9 cellular contexts compared by ENCODE assay signal in the genomic region with DNA sequence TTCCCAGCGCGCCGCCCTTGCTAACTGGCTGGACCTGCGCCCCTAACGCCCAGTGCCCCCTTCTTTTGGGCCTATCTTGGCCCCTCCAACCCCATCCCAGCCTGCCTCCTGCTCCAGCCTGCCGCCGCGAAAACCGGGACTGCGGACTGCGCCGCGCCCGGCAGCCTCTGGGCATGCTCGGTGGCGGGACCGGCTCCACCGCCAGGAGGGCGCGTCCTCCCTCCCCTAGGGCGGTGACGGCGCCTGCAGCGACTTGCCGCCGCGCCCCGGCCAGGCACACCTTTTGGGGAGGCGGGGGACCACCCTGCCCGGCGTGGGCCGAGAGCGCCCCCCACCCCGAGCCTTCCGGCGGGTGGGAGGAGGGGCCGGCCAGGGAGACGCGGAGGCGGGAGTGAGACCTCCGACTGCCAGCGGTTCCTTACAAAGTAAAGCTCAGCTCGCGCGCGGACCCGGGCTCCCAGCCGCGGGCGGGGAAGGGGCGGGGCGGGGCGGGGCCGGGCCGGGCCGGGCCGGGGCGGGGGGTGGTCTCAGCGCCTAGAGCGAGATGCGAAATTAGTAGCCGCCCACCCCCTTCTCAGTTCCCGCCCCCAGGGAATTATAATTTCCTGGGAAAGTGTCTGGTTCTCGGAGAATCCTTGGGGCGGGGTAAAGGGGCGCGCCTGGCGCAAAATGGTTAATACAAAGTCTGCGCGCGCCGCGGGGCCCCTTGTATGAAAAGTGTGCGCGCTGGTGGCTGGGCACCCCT.
A peak's percentile ranks its signal among the peaks of the same experiment; 100 is the strongest.
DNase-seq lines count a peak whose midpoint lies in the region; ATAC-seq and TF ChIP-seq lines count a peak whose summit lies in the region.
"Had no signal": no experiment of that assay in that cellular context is flagged by ENCODE, and none has a peak within 500 bp of the region (broad histone marks: within the 10 kb centered on the region; RNA-seq: fewer than 3 reads in every experiment).

No MANE protein-coding gene starts in this region.

- H3K27ac Mint-ChIP-seq in activated CD4-positive, alpha-beta T cell treated with anti-CD3 and anti-CD28 coated beads for 36 hours = no peak overlapping the region
- H3K27ac Mint-ChIP-seq in GM23338 = peak overlapping the region; percentile 88

- H2AFZ ChIP-seq in GM23338 = peak overlapping the region; percentile 81

- POLR2A ChIA-PET in activated CD4-positive, alpha-beta T cell treated with anti-CD3 and anti-CD28 coated beads for 36 hours (lab: Charles Lee) = interaction anchor here (0.7 kb wide), 1 partner anchor 85 kb away, joined by 3 read pairs; no protein-coding TSS in a partner anchor
- POLR2A ChIA-PET in RWPE1 (lab: Yijun Ruan, JAX; ENCODE audit: low non-redundant PET) = interaction anchor here (1.3 kb wide), 1 partner anchor 41 kb away, joined by 3 read pairs; no protein-coding TSS in a partner anchor

- intact Hi-C loops in activated CD4-positive, alpha-beta T cell treated with anti-CD3 and anti-CD28 coated beads for 36 hours (cut with DNase I, micrococcal nuclease) = loop anchor here in 1 of 2 experiments (5.0 kb wide), 1 partner anchor 1656 kb away; a partner anchor contains a TSS

- in situ Hi-C loops in KBM-7 (cut with MboI; ENCODE audit: low pct_unique_long_range_greater_than_20kb, low sequenced_read_pairs) = no loop called here

- peaks cover 10% of the 10 kb centered on the region; the same call in 1 of the 2 replicates for H3K27me3 ChIP-seq in GM23338 (ENCODE audit: insufficient read depth)

- ATAC-seq in activated CD4-positive, alpha-beta T cell treated with anti-CD3 and anti-CD28 coated beads for 36 hours = peak; percentile 80
- ATAC-seq in GM23338 = peak; percentile 65

- CTCF ChIA-PET in activated CD4-positive, alpha-beta T cell treated with anti-CD3 and anti-CD28 coated beads for 36 hours (lab: Charles Lee) = no interaction called here
- CTCF ChIA-PET in RWPE1 (lab: Yijun Ruan, JAX) = interaction anchor here (0.5 to 1.9 kb wide), 6 partner anchors 24 to 661 kb away, joined by 3 to 10 read pairs (median 3); no protein-coding TSS in a partner anchor

- H3K36me3 Mint-ChIP-seq in activated CD4-positive, alpha-beta T cell treated with anti-CD3 and anti-CD28 coated beads for 36 hours (ENCODE audit: low read depth) = no peaks in the 10 kb centered on the region
- no peaks in the 10 kb centered on the region for H3K36me3 Mint-ChIP-seq in GM23338 (ENCODE audit: low read depth)

- peak overlapping the region; percentile 61 for H3K4me3 Mint-ChIP-seq in activated CD4-positive, alpha-beta T cell treated with anti-CD3 and anti-CD28 coated beads for 36 hours
- peak overlapping the region; percentile 93 for H3K4me3 Mint-ChIP-seq in GM23338

- H4K20me1 ChIP-seq in GM23338 (replicated peaks; ENCODE audit: insufficient read depth) = peaks cover 8% of the 10 kb centered on the region

- H3K27me3 Mint-ChIP-seq in activated CD4-positive, alpha-beta T cell treated with anti-CD3 and anti-CD28 coated beads for 36 hours = peaks cover 50% of the 10 kb centered on the region
- peaks cover 12% of the 10 kb centered on the region for H3K27me3 Mint-ChIP-seq in GM23338 (ENCODE audit: insufficient read depth, low read depth, poor library complexity)

- H3K9me2 ChIP-seq in GM23338 (ENCODE audit: insufficient read depth) = no peaks in the 10 kb centered on the region

- H3K27ac ChIP-seq in GM23338 (ENCODE audit: low read depth) (peak overlapping the region; percentile 94), RWPE1 (peak overlapping the region; percentile 98)

- H3K9me3 Mint-ChIP-seq in activated CD4-positive, alpha-beta T cell treated with anti-CD3 and anti-CD28 coated beads for 36 hours (ENCODE audit: low read depth) = no peaks in the 10 kb centered on the region
- H3K9me3 Mint-ChIP-seq in GM23338 = no peaks in the 10 kb centered on the region; the same call in 1 of the 3 replicates

- peak overlapping the region; percentile 99 for H3K4me2 ChIP-seq in GM23338

- H3K36me3 ChIP-seq in GM23338 (ENCODE audit: insufficient read depth) = no peaks in the 10 kb centered on the region

- peaks cover 34% of the 10 kb centered on the region for H3K4me1 ChIP-seq in GM23338 (ENCODE audit: insufficient read depth)

- DNase-seq in activated CD4-positive, alpha-beta T cell treated with anti-CD3 and anti-CD28 coated beads for 36 hours = peak; percentile 64
- DNase-seq in activated CD4-positive, alpha-beta T cell treated with anti-CD3 and anti-CD28 coated beads for 4 hours = no peak
- DNase-seq in GM23338 (ENCODE audit: low spot score) (peak; percentile 90), KBM-7 (peak; percentile 88), RWPE1 (ENCODE audit: low spot score) (peak; percentile 87), choroid plexus epithelial cell (ENCODE audit: low read depth) (peak; percentile 82), kidney glomerular epithelial cell (lab: John Stamatoyannopoulos, UW) (peak; percentile 88)
- DNase-seq in stimulated activated CD8-positive, alpha-beta memory T cell treated with anti-CD3 and anti-CD28 coated beads, Interleukin-15, amount 100 ng/mL, for 48 hours (ENCODE audit: low read depth in 2 of 2) = peak; percentile 30 to 33
- DNase-seq: DND-41 had no signal

- H3K4me1 Mint-ChIP-seq in activated CD4-positive, alpha-beta T cell treated with anti-CD3 and anti-CD28 coated beads for 36 hours = peaks cover 12% of the 10 kb centered on the region
- H3K4me1 Mint-ChIP-seq in GM23338 = peaks cover 40% of the 10 kb centered on the region

- 0 out of 2 replicates have a peak, but pooled peaks cover 3% of the 10 kb centered on the region for H3F3A ChIP-seq in GM23338 (replicated peaks; ENCODE audit: low read depth)

- TF ChIP-seq CTCF in GM23338 (conservative IDR thresholded peaks at IDR 0.05; ENCODE audit: low read depth in 2 of 2) (peak in 1 of 2 experiments; percentile 28; a peak in 1 of 4 replicates), RWPE1 (conservative IDR thresholded peaks at IDR 0.05; ENCODE audit: low read depth) (peak; percentile 12; the same call in 1 of the 2 replicates), choroid plexus epithelial cell (conservative IDR thresholded peaks at IDR 0.05; ENCODE audit: low read depth, low read length) (peak; percentile 25)

- H3K4me3 ChIP-seq in GM23338 = peak overlapping the region; percentile 95
- H3K4me3 ChIP-seq in choroid plexus epithelial cell (ENCODE audit: low read depth, low read length) = peak overlapping the region; percentile 76

- peaks cover 24% of the 10 kb centered on the region for H3K79me2 ChIP-seq in GM23338 (replicated peaks; ENCODE audit: insufficient read depth)

TF ChIP-seq in GM23338, 12 proteins besides CTCF, POLR2A, EP300 and RAD21 (continues in another document):
- TF ChIP-seq NANOG (IDR thresholded peaks at IDR 0.05; ENCODE audit: borderline replicate concordance) (no peak), POLR2AphosphoS5 (IDR thresholded peaks at IDR 0.05; ENCODE audit: low read depth) (peak; percentile 80), ZNF114 (CRISPR knock-in tag; IDR thresholded peaks at IDR 0.05) (no peak), STAT1 (IDR thresholded peaks at IDR 0.05; ENCODE audit: unreplicated experiment) (no peak), JUNB (IDR thresholded peaks at IDR 0.05; ENCODE audit: unreplicated experiment) (no peak)
- TF ChIP-seq, protein P1, sequence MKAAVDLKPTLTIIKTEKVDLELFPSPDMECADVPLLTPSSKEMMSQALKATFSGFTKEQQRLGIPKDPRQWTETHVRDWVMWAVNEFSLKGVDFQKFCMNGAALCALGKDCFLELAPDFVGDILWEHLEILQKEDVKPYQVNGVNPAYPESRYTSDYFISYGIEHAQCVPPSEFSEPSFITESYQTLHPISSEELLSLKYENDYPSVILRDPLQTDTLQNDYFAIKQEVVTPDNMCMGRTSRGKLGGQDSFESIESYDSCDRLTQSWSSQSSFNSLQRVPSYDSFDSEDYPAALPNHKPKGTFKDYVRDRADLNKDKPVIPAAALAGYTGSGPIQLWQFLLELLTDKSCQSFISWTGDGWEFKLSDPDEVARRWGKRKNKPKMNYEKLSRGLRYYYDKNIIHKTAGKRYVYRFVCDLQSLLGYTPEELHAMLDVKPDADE (IDR thresholded peaks at IDR 0.05) = no peak
- TF ChIP-seq, protein P2, sequence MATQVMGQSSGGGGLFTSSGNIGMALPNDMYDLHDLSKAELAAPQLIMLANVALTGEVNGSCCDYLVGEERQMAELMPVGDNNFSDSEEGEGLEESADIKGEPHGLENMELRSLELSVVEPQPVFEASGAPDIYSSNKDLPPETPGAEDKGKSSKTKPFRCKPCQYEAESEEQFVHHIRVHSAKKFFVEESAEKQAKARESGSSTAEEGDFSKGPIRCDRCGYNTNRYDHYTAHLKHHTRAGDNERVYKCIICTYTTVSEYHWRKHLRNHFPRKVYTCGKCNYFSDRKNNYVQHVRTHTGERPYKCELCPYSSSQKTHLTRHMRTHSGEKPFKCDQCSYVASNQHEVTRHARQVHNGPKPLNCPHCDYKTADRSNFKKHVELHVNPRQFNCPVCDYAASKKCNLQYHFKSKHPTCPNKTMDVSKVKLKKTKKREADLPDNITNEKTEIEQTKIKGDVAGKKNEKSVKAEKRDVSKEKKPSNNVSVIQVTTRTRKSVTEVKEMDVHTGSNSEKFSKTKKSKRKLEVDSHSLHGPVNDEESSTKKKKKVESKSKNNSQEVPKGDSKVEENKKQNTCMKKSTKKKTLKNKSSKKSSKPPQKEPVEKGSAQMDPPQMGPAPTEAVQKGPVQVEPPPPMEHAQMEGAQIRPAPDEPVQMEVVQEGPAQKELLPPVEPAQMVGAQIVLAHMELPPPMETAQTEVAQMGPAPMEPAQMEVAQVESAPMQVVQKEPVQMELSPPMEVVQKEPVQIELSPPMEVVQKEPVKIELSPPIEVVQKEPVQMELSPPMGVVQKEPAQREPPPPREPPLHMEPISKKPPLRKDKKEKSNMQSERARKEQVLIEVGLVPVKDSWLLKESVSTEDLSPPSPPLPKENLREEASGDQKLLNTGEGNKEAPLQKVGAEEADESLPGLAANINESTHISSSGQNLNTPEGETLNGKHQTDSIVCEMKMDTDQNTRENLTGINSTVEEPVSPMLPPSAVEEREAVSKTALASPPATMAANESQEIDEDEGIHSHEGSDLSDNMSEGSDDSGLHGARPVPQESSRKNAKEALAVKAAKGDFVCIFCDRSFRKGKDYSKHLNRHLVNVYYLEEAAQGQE (IDR thresholded peaks at IDR 0.05; ENCODE audit: unreplicated experiment) = no peak

Comparison
In these comparisons a context has a peak if more than half of its experiments do, and no peak if none do; other contexts are left out.
1. DNase-seq: peak in activated CD4-positive, alpha-beta T cell treated with anti-CD3 and anti-CD28 coated beads for 36 hours (single experiment), GM23338 (single experiment), KBM-7 (single experiment), RWPE1 (single experiment), choroid plexus epithelial cell (single experiment), kidney glomerular epithelial cell (single experiment) and stimulated activated CD8-positive, alpha-beta memory T cell treated with anti-CD3 and anti-CD28 coated beads, Interleukin-15, amount 100 ng/mL, for 48 hours (2 of 2); none in activated CD4-positive, alpha-beta T cell treated with anti-CD3 and anti-CD28 coated beads for 4 hours (0 of 2).